20 cellular contexts compared by ENCODE assay signal in the genomic region with DNA sequence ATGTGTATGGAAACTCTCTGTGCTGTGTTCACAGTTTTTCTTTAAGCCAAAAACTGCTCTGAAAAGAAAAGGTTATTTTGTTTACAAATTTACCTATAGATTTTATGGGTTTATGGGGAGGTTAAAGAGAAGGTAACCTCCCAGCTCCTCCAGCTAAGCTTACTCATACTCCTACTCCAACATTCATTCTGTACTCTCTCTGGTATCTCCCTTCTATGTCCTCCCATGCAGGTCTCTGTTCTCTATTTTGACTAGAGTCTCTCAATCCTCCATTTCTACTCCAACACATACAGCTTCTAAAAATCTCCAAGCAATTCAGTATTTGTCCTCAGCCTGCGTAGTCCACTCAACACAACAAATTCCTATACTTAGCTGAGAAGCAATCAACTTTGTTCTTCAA. TPM values are rescaled to one million over a fixed set of nuclear protein-coding genes. Genes with fewer than 3 reads are reported as not detected.
DNase-seq lines count a peak whose midpoint lies in the region; ATAC-seq and TF ChIP-seq lines count a peak whose summit lies in the region.
"Had no signal": no experiment of that assay in that cellular context is flagged by ENCODE, and none has a peak within 500 bp of the region (broad histone marks: within the 10 kb centered on the region; RNA-seq: fewer than 3 reads in every experiment).

No MANE protein-coding gene starts in this region.

- H2BK120ac ChIP-seq in H9 (ENCODE audit: low read depth, low read length, poor library complexity, severe bottlenecking), result no peak overlapping the region

- no peak overlapping the region for H2AFZ ChIP-seq in H9 (ENCODE audit: low read length)
- H2AFZ ChIP-seq: neural progenitor cell had no signal

- no peak overlapping the region for H2BK15ac ChIP-seq in H9 (ENCODE audit: low read depth, low read length)

- no peaks in the 10 kb centered on the region for H3K79me2 ChIP-seq in H9 (ENCODE audit: insufficient read depth, low read length)

- no peaks in the 10 kb centered on the region for H3K36me3 ChIP-seq in adrenal gland (replicated peaks in 1 of 2)
- H3K36me3 ChIP-seq: cardiac muscle cell, heart right ventricle, neural progenitor cell, SJSA1 had no signal

- H4K5ac ChIP-seq in H9 (ENCODE audit: insufficient read length, low read depth, low read length), result no peak overlapping the region

- H3K14ac ChIP-seq in H9 (ENCODE audit: insufficient read depth, low read length), result no peak overlapping the region

- H2AK5ac ChIP-seq in H9 (ENCODE audit: insufficient read length, low read length), result no peak overlapping the region

- intact Hi-C loops in left colon (cut with DNase I, micrococcal nuclease) (no loop called here), adrenal gland (cut with DNase I) (no loop called here)

- peaks cover 19 to 20% of the 10 kb centered on the region in 2 experiments for H3K4me1 Mint-ChIP-seq in H9
- H3K4me1 Mint-ChIP-seq: activated naive CD8-positive, alpha-beta T cell treated with anti-CD3 and anti-CD28 coated beads, Interleukin-2, amount 50 U/mL, for 24 hours had no signal

- H3K23ac ChIP-seq in H9 (ENCODE audit: insufficient read length, low read depth, low read length), result no peak overlapping the region

- H3K23me2 ChIP-seq in H9 (ENCODE audit: insufficient read length, low read depth, low read length, poor library complexity, severe bottlenecking), result no peaks in the 10 kb centered on the region

- H3K9ac ChIP-seq in H9 (ENCODE audit: extremely low read depth, insufficient read length, low read length), result no peak overlapping the region
- H3K9ac ChIP-seq: neural progenitor cell had no signal

- DNase-seq in left colon (no peak), adrenal gland (no peak), OCI-M2 (lab: John Stamatoyannopoulos, UW; ENCODE audit: unreplicated experiment) (no peak), H9 (no peak)
- DNase-seq: activated CD4-positive, alpha-beta T cell treated with anti-CD3 and anti-CD28 coated beads for 48 hours; activated naive CD8-positive, alpha-beta T cell treated with anti-CD3 and anti-CD28 coated beads, Interleukin-2, amount 50 U/mL, for 24 hours; activated T-cell treated with anti-CD3 and anti-CD28 coated beads, Interleukin-2, amount 50 U/mL, for 48 hours; heart right ventricle; Karpas-422; NCI-H146; NCI-H510A; retina; stimulated activated CD4-positive, alpha-beta T cell treated with anti-CD3 and anti-CD28 coated beads, Interleukin-15, amount 100 ng/mL, for 24 hours; T-helper 9 cell had no signal

- no peaks in the 10 kb centered on the region for H3K9me3 ChIP-seq in adrenal gland (replicated peaks in 1 of 3)
- no peaks in the 10 kb centered on the region for H3K9me3 ChIP-seq in H9 (ENCODE audit: control insufficient read depth, low read depth, low read length)
- H3K9me3 ChIP-seq: heart right ventricle, SJSA1 had no signal

- H2BK12ac ChIP-seq in H9 (ENCODE audit: insufficient read length, low read depth, low read length), result no peak overlapping the region

- no peak overlapping the region for H3K18ac ChIP-seq in H9 (ENCODE audit: insufficient read length, low read depth, low read length)

- no peaks in the 10 kb centered on the region for H3K27me3 Mint-ChIP-seq in H9 (ENCODE audit: low read depth)
- H3K27me3 Mint-ChIP-seq: activated naive CD8-positive, alpha-beta T cell treated with anti-CD3 and anti-CD28 coated beads, Interleukin-2, amount 50 U/mL, for 24 hours had no signal

- H3K4me3 ChIP-seq in adrenal gland, result no peak overlapping the region
- H3K4me3 ChIP-seq: cardiac muscle cell, heart right ventricle, neural progenitor cell, SJSA1 had no signal

- H3K56ac ChIP-seq in H9 (ENCODE audit: insufficient read length, low read depth, low read length), result no peak overlapping the region

- no peak overlapping the region for H3K4ac ChIP-seq in H9 (ENCODE audit: low read depth, low read length)

- H3K27ac ChIP-seq in adrenal gland (no peak overlapping the region), H9 (ENCODE audit: insufficient read length, low read depth, low read length) (no peak overlapping the region)
- H3K27ac ChIP-seq: cardiac muscle cell, heart right ventricle, neural progenitor cell, SJSA1 had no signal

- H4K8ac ChIP-seq in H9 (replicated peaks; ENCODE audit: insufficient read length, low read depth, low read length), result no peak overlapping the region

- peaks cover 9 to 10% of the 10 kb centered on the region in 2 experiments for H3K9me3 Mint-ChIP-seq in H9
- H3K9me3 Mint-ChIP-seq: activated naive CD8-positive, alpha-beta T cell treated with anti-CD3 and anti-CD28 coated beads, Interleukin-2, amount 50 U/mL, for 24 hours had no signal

- H2BK20ac ChIP-seq in H9 (ENCODE audit: low read depth, low read length, poor library complexity, severe bottlenecking), result no peak overlapping the region

- no peak overlapping the region for H3K4me3 Mint-ChIP-seq in H9
- H3K4me3 Mint-ChIP-seq: activated naive CD8-positive, alpha-beta T cell treated with anti-CD3 and anti-CD28 coated beads, Interleukin-2, amount 50 U/mL, for 24 hours; neural progenitor cell had no signal

- H2BK5ac ChIP-seq in H9 (ENCODE audit: insufficient read length, low read length), result no peak overlapping the region

- H3K27ac Mint-ChIP-seq in H9, result no peak overlapping the region
- H3K27ac Mint-ChIP-seq: activated naive CD8-positive, alpha-beta T cell treated with anti-CD3 and anti-CD28 coated beads, Interleukin-2, amount 50 U/mL, for 24 hours; neural progenitor cell had no signal

- no peaks in the 10 kb centered on the region for H3K79me1 ChIP-seq in H9 (ENCODE audit: insufficient read depth, low read depth, low read length, poor library complexity, severe bottlenecking)

- H3K27me3 ChIP-seq in adrenal gland (no peaks in the 10 kb centered on the region), H9 (ENCODE audit: insufficient read depth, low read length) (no peaks in the 10 kb centered on the region)
- H3K27me3 ChIP-seq: cardiac muscle cell, heart right ventricle, neural progenitor cell, SJSA1 had no signal

- no peak for TF ChIP-seq POLR2A in adrenal gland (IDR thresholded peaks at IDR 0.05)

- H3K4me2 ChIP-seq in H9 (ENCODE audit: insufficient read depth, insufficient read length, low read length), result no peak overlapping the region
- H3K4me2 ChIP-seq: neural progenitor cell had no signal

- no peak overlapping the region for H4K91ac ChIP-seq in H9 (ENCODE audit: insufficient read length, low read depth, low read length)

- H3K4me1 ChIP-seq in adrenal gland (replicated peaks in 1 of 2) (no peaks in the 10 kb centered on the region), H9 (ENCODE audit: insufficient read depth, low read length) (no peaks in the 10 kb centered on the region)
- H3K4me1 ChIP-seq: SJSA1 had no signal

- TF ChIP-seq CTCF in adrenal gland (IDR thresholded peaks at IDR 0.05), result no peak
- no peak for TF ChIP-seq CTCF in H9 (conservative IDR thresholded peaks at IDR 0.05)

- peaks cover 2 to 13% (median 5%) of the 10 kb centered on the region in 3 experiments; a peak in 5 of 7 replicates for H3K36me3 Mint-ChIP-seq in H9 (ENCODE audit: insufficient read depth in 1 of 3, low read depth in 3 of 3)
- H3K36me3 Mint-ChIP-seq: neural progenitor cell had no signal

- peak; percentile 85 for ATAC-seq in GM18520 (IDR thresholded peaks at IDR 0.05; ENCODE audit: unreplicated experiment)
- peak; percentile 68 for ATAC-seq in GM21515 (IDR thresholded peaks at IDR 0.05; ENCODE audit: unreplicated experiment)
- peak; percentile 89 for ATAC-seq in HG02885 (IDR thresholded peaks at IDR 0.05; ENCODE audit: poor library complexity, unreplicated experiment)
- peak; percentile 72 for ATAC-seq in left colon
- ATAC-seq: activated naive CD8-positive, alpha-beta T cell treated with anti-CD3 and anti-CD28 coated beads, Interleukin-2, amount 50 U/mL, for 24 hours; heart right ventricle had no signal

- H4K20me1 ChIP-seq in H9 (ENCODE audit: control insufficient read depth, insufficient read depth, insufficient read length), result no peaks in the 10 kb centered on the region

- 91 to 95% (median 92%) methylated on average over 1 of the region's 1 CpG for WGBS in adrenal gland, 4 donors
- no CpG with 5 or more reads among the region's 1 CpG for WGBS in H9 (ENCODE audit: extremely low coverage, insufficient read length, low lambda C conversion rate)

- no peak overlapping the region for H3T11ph ChIP-seq in H9 (ENCODE audit: low read length)

RNA-seq across cellular contexts. Expression of a gene that starts 46.6 kb away (rescaled TPM):
- 10 to 100 TPM; 53.7 to 75.0 TPM for total RNA-seq in left colon
- 10 to 100 TPM in 7 of 8 donors, 1 to 10 TPM in 1; 9.8 to 27.0 (median 19.9) TPM for total RNA-seq in adrenal gland
- polyA plus RNA-seq in adrenal gland, result 1 to 10 TPM in 1 of 3 donors, under 1 TPM in 2; 0.44 to 1.3 (median 0.97) TPM
- total RNA-seq in H9 (2021), result 10.6 and 10.8 TPM in 2 replicates
